ENCODE assay signal across 13 cellular contexts in genomic region chr19:6586726-6587092, GRCh38. TPM values are rescaled to one million over a fixed set of nuclear protein-coding genes. Genes with fewer than 3 reads are reported as not detected.
DNase-seq lines count a peak whose midpoint lies in the region; ATAC-seq and TF ChIP-seq lines count a peak whose summit lies in the region.
"Had no signal": no experiment of that assay in that cellular context is flagged by ENCODE, and none has a peak within 500 bp of the region (broad histone marks: within the 10 kb centered on the region; RNA-seq: fewer than 3 reads in every experiment).

No MANE protein-coding gene starts in this region.

- peak overlapping the region; percentile 86 for H3K9ac ChIP-seq in BLaER1

- H3K4me1 ChIP-seq in BLaER1 (peaks cover 60% of the 10 kb centered on the region), GM23338 (ENCODE audit: insufficient read depth) (peaks cover 29% of the 10 kb centered on the region)

- H3K27ac Mint-ChIP-seq in GM23338 (no peak overlapping the region), mesothelial cell of epicardium (no peak overlapping the region)
- no peak overlapping the region for H3K27ac Mint-ChIP-seq in activated naive CD8-positive, alpha-beta T cell

- no peaks in the 10 kb centered on the region for H3K79me2 ChIP-seq in GM23338 (replicated peaks; ENCODE audit: insufficient read depth)

- peak overlapping the region; percentile 86 for H2AFZ ChIP-seq in GM23338

- H3K4me3 Mint-ChIP-seq in GM23338 (peak overlapping the region; percentile 70), mesothelial cell of epicardium (peak overlapping the region; percentile 34)
- H3K4me3 Mint-ChIP-seq in activated naive CD8-positive, alpha-beta T cell, result peak overlapping the region; percentile 94

- TF ChIP-seq CTCF in GM23338 (conservative IDR thresholded peaks at IDR 0.05; ENCODE audit: low read depth in 2 of 2), result no peak
- no peak for TF ChIP-seq CTCF in mesothelial cell of epicardium (IDR thresholded peaks at IDR 0.05; ENCODE audit: unreplicated experiment)

- H3K9me3 Mint-ChIP-seq in GM23338 (peaks cover 74% of the 10 kb centered on the region), mesothelial cell of epicardium (no peaks in the 10 kb centered on the region)
- no peaks in the 10 kb centered on the region for H3K9me3 Mint-ChIP-seq in activated naive CD8-positive, alpha-beta T cell (ENCODE audit: low read depth)

- H3K9me2 ChIP-seq in GM23338 (ENCODE audit: insufficient read depth), result no peaks in the 10 kb centered on the region

- H3K4me1 Mint-ChIP-seq in GM23338 (peaks cover 30% of the 10 kb centered on the region), mesothelial cell of epicardium (peaks cover 7% of the 10 kb centered on the region)
- peaks cover 47% of the 10 kb centered on the region for H3K4me1 Mint-ChIP-seq in activated naive CD8-positive, alpha-beta T cell (ENCODE audit: low read depth)

- H4K20me1 ChIP-seq in BLaER1, result peaks cover 41% of the 10 kb centered on the region
- peaks cover 10% of the 10 kb centered on the region; the same call in 1 of the 2 replicates for H4K20me1 ChIP-seq in GM23338 (replicated peaks; ENCODE audit: insufficient read depth)

- H3K27ac ChIP-seq in BLaER1 (no peak overlapping the region), GM23338 (ENCODE audit: low read depth) (no peak overlapping the region)

- H3K4me3 ChIP-seq in BLaER1, result peak overlapping the region; percentile 77
- peak overlapping the region; percentile 74 for H3K4me3 ChIP-seq in GM23338

- H3F3A ChIP-seq in GM23338 (replicated peaks; ENCODE audit: low read depth), result peaks cover 18% of the 10 kb centered on the region

- ATAC-seq in GM23338 (no peak), GM21526 (IDR thresholded peaks at IDR 0.05; ENCODE audit: low FRiP score, unreplicated experiment) (no peak)

- H3K36me3 ChIP-seq in BLaER1 (peaks cover 41% of the 10 kb centered on the region), GM23338 (ENCODE audit: insufficient read depth) (no peaks in the 10 kb centered on the region)
- H3K36me3 ChIP-seq: Peyer's patch had no signal

- H3K27me3 Mint-ChIP-seq in GM23338 (ENCODE audit: insufficient read depth, low read depth, poor library complexity), result peaks cover 67% of the 10 kb centered on the region
- H3K27me3 Mint-ChIP-seq in activated naive CD8-positive, alpha-beta T cell, result peaks cover 35% of the 10 kb centered on the region
- H3K27me3 Mint-ChIP-seq in mesothelial cell of epicardium (ENCODE audit: low read depth), result peaks cover 76% of the 10 kb centered on the region

- no peak for DNase-seq in GM23338 (ENCODE audit: low spot score)
- DNase-seq in mesothelial cell of epicardium (ENCODE audit: low spot score in 2 of 2, unreplicated experiment in 2 of 2), result no peak
- DNase-seq in NCI-H226, result no peak
- DNase-seq in NCI-H2171 treated with DMSO at 0.1 percent for 48 hours (lab: John Stamatoyannopoulos, UW), result no peak
- no peak for DNase-seq in NCI-H524 treated with DMSO at 0.1 percent for 48 hours (lab: John Stamatoyannopoulos, UW)
- DNase-seq: DMS 273 treated with DMSO at 0.1 percent for 48 hours, midbrain, NCI-H1930 had no signal

- no peaks in the 10 kb centered on the region; the same call in 2 of the 3 replicates for H3K36me3 Mint-ChIP-seq in GM23338 (ENCODE audit: low read depth)
- peaks cover 2% of the 10 kb centered on the region for H3K36me3 Mint-ChIP-seq in activated naive CD8-positive, alpha-beta T cell
- no peaks in the 10 kb centered on the region for H3K36me3 Mint-ChIP-seq in mesothelial cell of epicardium

- H3K27me3 ChIP-seq in BLaER1 (peaks cover 57% of the 10 kb centered on the region), GM23338 (ENCODE audit: insufficient read depth) (peaks cover 64% of the 10 kb centered on the region)

- H3K9me3 ChIP-seq in BLaER1, result no peaks in the 10 kb centered on the region
- H3K9me3 ChIP-seq: Peyer's patch had no signal

- H3K4me2 ChIP-seq in BLaER1, result peak overlapping the region; percentile 75
- H3K4me2 ChIP-seq in GM23338, result peak overlapping the region; percentile 95

TF ChIP-seq in GM23338, 12 proteins besides CTCF, POLR2A, EP300 and RAD21:
- TF ChIP-seq ZNF331 (CRISPR knock-in tag; IDR thresholded peaks at IDR 0.05; ENCODE audit: low read depth), result no peak
- TF ChIP-seq ZNF462 (CRISPR knock-in tag; IDR thresholded peaks at IDR 0.05), result no peak
- no peak for TF ChIP-seq STAT1 (IDR thresholded peaks at IDR 0.05; ENCODE audit: unreplicated experiment)
- TF ChIP-seq JUNB (IDR thresholded peaks at IDR 0.05; ENCODE audit: unreplicated experiment), result no peak
- TF ChIP-seq CREB1 (CRISPR knock-in tag; IDR thresholded peaks at IDR 0.05; ENCODE audit: low read depth), result no peak
- no peak for TF ChIP-seq EZH2phosphoT487 (IDR thresholded peaks at IDR 0.05; ENCODE audit: unreplicated experiment)
- TF ChIP-seq EZH2 (IDR thresholded peaks at IDR 0.05; ENCODE audit: low read depth, unreplicated experiment), result no peak
- no peak for TF ChIP-seq NANOG (IDR thresholded peaks at IDR 0.05; ENCODE audit: borderline replicate concordance)
- no peak for TF ChIP-seq POLR2AphosphoS5 (IDR thresholded peaks at IDR 0.05; ENCODE audit: low read depth)
TF ChIP-seq in GM23338: peak in this region for 0.

RNA-seq across cellular contexts. Expression of gene CD70, which starts 4.2 kb away (rescaled TPM):
- total RNA-seq in GM23338 (2014; rRNA removed; shearing (Covaris generic)), result 2.0 and 7.3 TPM in 2 replicates
- polyA plus RNA-seq in GM23338 (2016; fragmentation: Nextera tagmentation; extraction: Ambion mirVana), result 7.1 and 7.3 TPM in 2 replicates
- total RNA-seq in mesothelial cell of epicardium, result not detected in 3 replicates
- total RNA-seq: bronchial epithelial cell, Peyer's patch had no signal

RNA-seq across cellular contexts. Expression of gene TNFSF9, which starts 55.9 kb away (rescaled TPM):
- total RNA-seq in GM23338 (2014; rRNA removed; shearing (Covaris generic)), result 5.3 and 9.1 TPM in 2 replicates
- 2.6 and 2.8 TPM in 2 replicates for polyA plus RNA-seq in GM23338 (2016; fragmentation: Nextera tagmentation; extraction: Ambion mirVana)
- total RNA-seq in mesothelial cell of epicardium, result 0.76 to 1.5 TPM (median 1.1 TPM) in 3 replicates

Comparison
In these comparisons a context has a peak if more than half of its experiments do, and no peak if none do; other contexts are left out.
1. H3K4me3 Mint-ChIP-seq: peak in every context shown above with its lines; median percentile 94 in activated naive CD8-positive, alpha-beta T cell; 70 in GM23338; 34 in mesothelial cell of epicardium.